ENCODE assay signal across 2 cellular contexts in the genomic region with DNA sequence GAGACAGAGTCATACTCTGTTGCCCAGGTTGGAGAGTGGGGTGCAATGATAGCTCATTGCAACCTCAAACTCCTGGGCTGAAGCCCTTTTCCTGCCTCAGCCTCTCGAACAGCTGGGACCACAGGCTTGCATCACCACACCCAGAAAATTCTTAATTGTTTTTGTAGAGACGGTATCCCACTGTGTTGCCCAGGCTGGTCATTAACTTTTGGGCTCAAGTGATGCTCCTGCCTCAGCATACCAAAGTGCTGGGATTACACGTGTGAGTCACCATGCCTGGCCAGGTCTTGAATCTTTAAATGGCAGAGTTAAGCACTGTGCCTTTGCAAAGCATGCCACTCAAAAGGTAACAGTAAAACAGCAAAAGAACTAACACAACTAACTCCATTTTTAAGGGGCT.
TF ChIP-seq lines count a peak whose summit lies in the region.

No MANE protein-coding gene starts in this region.

TF ChIP-seq in H1, 55 proteins besides CTCF, POLR2A, EP300 and RAD21:
- TF ChIP-seq CREB1 (IDR thresholded peaks at IDR 0.05) = no peak
- TF ChIP-seq CEBPB (IDR thresholded peaks at IDR 0.05; ENCODE audit: low read depth, low read length) = peak; percentile 31; the same call in 1 of the 2 replicates
TF ChIP-seq in H1: peak in this region for 1.

TF ChIP-seq in SK-N-SH, 30 proteins besides CTCF, POLR2A, EP300 and RAD21:
- TF ChIP-seq NFIC (IDR thresholded peaks at IDR 0.05; ENCODE audit: borderline replicate concordance) (no peak), CHD2 (IDR thresholded peaks at IDR 0.05; ENCODE audit: low read length, partially characterized antibody) (no peak), NRF1 (IDR thresholded peaks at IDR 0.05; ENCODE audit: low read depth, low read length) (no peak), GABPA (IDR thresholded peaks at IDR 0.05; ENCODE audit: low read depth) (no peak), MEF2A (IDR thresholded peaks at IDR 0.05; ENCODE audit: borderline replicate concordance, low read depth) (no peak), FOXM1 (IDR thresholded peaks at IDR 0.05; ENCODE audit: low read depth) (no peak), RCOR1 (IDR thresholded peaks at IDR 0.05; ENCODE audit: low read length) (no peak), TAF1 (IDR thresholded peaks at IDR 0.05; ENCODE audit: borderline replicate concordance, low read depth, low read length) (no peak), RFX5 (IDR thresholded peaks at IDR 0.05; ENCODE audit: low read length) (no peak), RXRA (IDR thresholded peaks at IDR 0.05; ENCODE audit: borderline replicate concordance, low read depth) (no peak)
- TF ChIP-seq, protein P1, sequence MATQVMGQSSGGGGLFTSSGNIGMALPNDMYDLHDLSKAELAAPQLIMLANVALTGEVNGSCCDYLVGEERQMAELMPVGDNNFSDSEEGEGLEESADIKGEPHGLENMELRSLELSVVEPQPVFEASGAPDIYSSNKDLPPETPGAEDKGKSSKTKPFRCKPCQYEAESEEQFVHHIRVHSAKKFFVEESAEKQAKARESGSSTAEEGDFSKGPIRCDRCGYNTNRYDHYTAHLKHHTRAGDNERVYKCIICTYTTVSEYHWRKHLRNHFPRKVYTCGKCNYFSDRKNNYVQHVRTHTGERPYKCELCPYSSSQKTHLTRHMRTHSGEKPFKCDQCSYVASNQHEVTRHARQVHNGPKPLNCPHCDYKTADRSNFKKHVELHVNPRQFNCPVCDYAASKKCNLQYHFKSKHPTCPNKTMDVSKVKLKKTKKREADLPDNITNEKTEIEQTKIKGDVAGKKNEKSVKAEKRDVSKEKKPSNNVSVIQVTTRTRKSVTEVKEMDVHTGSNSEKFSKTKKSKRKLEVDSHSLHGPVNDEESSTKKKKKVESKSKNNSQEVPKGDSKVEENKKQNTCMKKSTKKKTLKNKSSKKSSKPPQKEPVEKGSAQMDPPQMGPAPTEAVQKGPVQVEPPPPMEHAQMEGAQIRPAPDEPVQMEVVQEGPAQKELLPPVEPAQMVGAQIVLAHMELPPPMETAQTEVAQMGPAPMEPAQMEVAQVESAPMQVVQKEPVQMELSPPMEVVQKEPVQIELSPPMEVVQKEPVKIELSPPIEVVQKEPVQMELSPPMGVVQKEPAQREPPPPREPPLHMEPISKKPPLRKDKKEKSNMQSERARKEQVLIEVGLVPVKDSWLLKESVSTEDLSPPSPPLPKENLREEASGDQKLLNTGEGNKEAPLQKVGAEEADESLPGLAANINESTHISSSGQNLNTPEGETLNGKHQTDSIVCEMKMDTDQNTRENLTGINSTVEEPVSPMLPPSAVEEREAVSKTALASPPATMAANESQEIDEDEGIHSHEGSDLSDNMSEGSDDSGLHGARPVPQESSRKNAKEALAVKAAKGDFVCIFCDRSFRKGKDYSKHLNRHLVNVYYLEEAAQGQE (IDR thresholded peaks at IDR 0.05; ENCODE audit: low read depth, low read length) = no peak
- TF ChIP-seq, protein P2, sequence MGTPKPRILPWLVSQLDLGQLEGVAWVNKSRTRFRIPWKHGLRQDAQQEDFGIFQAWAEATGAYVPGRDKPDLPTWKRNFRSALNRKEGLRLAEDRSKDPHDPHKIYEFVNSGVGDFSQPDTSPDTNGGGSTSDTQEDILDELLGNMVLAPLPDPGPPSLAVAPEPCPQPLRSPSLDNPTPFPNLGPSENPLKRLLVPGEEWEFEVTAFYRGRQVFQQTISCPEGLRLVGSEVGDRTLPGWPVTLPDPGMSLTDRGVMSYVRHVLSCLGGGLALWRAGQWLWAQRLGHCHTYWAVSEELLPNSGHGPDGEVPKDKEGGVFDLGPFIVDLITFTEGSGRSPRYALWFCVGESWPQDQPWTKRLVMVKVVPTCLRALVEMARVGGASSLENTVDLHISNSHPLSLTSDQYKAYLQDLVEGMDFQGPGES (IDR thresholded peaks at IDR 0.05; ENCODE audit: low read depth, low read length) = no peak
